2 cellular contexts compared by ENCODE assay signal in genomic region chr11:1746956-1747752, GRCh38.
TF ChIP-seq lines count a peak whose summit lies in the region.

No MANE protein-coding gene starts in this region.

TF ChIP-seq in SK-N-SH, 30 proteins besides CTCF, POLR2A, EP300 and RAD21 (continued from another document):
- TF ChIP-seq IRF3 (IDR thresholded peaks at IDR 0.05; ENCODE audit: low read depth, low read length) (no peak), TCF12 (IDR thresholded peaks at IDR 0.05) (no peak), NFIC (IDR thresholded peaks at IDR 0.05; ENCODE audit: borderline replicate concordance) (no peak), MEF2A (IDR thresholded peaks at IDR 0.05; ENCODE audit: borderline replicate concordance, low read depth) (no peak), POLR2AphosphoS5 (IDR thresholded peaks at IDR 0.05; ENCODE audit: low read depth, low read length) (no peak), CHD2 (IDR thresholded peaks at IDR 0.05; ENCODE audit: low read length, partially characterized antibody) (no peak), FOXM1 (IDR thresholded peaks at IDR 0.05; ENCODE audit: low read depth) (no peak), SIN3A (IDR thresholded peaks at IDR 0.05; ENCODE audit: borderline replicate concordance, low read depth, low read length) (no peak), ELF1 (IDR thresholded peaks at IDR 0.05) (no peak), SMC3 (IDR thresholded peaks at IDR 0.05; ENCODE audit: low read depth, low read length) (no peak)
- TF ChIP-seq, protein P1, sequence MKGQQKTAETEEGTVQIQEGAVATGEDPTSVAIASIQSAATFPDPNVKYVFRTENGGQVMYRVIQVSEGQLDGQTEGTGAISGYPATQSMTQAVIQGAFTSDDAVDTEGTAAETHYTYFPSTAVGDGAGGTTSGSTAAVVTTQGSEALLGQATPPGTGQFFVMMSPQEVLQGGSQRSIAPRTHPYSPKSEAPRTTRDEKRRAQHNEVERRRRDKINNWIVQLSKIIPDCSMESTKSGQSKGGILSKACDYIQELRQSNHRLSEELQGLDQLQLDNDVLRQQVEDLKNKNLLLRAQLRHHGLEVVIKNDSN (IDR thresholded peaks at IDR 0.05; ENCODE audit: borderline replicate concordance, low read depth), result no peak
- TF ChIP-seq, protein P2, sequence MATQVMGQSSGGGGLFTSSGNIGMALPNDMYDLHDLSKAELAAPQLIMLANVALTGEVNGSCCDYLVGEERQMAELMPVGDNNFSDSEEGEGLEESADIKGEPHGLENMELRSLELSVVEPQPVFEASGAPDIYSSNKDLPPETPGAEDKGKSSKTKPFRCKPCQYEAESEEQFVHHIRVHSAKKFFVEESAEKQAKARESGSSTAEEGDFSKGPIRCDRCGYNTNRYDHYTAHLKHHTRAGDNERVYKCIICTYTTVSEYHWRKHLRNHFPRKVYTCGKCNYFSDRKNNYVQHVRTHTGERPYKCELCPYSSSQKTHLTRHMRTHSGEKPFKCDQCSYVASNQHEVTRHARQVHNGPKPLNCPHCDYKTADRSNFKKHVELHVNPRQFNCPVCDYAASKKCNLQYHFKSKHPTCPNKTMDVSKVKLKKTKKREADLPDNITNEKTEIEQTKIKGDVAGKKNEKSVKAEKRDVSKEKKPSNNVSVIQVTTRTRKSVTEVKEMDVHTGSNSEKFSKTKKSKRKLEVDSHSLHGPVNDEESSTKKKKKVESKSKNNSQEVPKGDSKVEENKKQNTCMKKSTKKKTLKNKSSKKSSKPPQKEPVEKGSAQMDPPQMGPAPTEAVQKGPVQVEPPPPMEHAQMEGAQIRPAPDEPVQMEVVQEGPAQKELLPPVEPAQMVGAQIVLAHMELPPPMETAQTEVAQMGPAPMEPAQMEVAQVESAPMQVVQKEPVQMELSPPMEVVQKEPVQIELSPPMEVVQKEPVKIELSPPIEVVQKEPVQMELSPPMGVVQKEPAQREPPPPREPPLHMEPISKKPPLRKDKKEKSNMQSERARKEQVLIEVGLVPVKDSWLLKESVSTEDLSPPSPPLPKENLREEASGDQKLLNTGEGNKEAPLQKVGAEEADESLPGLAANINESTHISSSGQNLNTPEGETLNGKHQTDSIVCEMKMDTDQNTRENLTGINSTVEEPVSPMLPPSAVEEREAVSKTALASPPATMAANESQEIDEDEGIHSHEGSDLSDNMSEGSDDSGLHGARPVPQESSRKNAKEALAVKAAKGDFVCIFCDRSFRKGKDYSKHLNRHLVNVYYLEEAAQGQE (IDR thresholded peaks at IDR 0.05; ENCODE audit: low read depth, low read length), result no peak
- TF ChIP-seq, protein P3, sequence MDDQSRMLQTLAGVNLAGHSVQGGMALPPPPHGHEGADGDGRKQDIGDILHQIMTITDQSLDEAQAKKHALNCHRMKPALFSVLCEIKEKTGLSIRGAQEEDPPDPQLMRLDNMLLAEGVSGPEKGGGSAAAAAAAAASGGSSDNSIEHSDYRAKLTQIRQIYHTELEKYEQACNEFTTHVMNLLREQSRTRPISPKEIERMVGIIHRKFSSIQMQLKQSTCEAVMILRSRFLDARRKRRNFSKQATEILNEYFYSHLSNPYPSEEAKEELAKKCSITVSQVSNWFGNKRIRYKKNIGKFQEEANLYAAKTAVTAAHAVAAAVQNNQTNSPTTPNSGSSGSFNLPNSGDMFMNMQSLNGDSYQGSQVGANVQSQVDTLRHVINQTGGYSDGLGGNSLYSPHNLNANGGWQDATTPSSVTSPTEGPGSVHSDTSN (IDR thresholded peaks at IDR 0.05), result no peak
TF ChIP-seq in SK-N-SH: peak in this region for 0.

TF ChIP-seq in SK-N-SH treated with all-trans-retinoic acid at 6 μM for 48 hours, 23 proteins besides CTCF, POLR2A, EP300 and RAD21 (continued from another document):
- TF ChIP-seq, protein P4, sequence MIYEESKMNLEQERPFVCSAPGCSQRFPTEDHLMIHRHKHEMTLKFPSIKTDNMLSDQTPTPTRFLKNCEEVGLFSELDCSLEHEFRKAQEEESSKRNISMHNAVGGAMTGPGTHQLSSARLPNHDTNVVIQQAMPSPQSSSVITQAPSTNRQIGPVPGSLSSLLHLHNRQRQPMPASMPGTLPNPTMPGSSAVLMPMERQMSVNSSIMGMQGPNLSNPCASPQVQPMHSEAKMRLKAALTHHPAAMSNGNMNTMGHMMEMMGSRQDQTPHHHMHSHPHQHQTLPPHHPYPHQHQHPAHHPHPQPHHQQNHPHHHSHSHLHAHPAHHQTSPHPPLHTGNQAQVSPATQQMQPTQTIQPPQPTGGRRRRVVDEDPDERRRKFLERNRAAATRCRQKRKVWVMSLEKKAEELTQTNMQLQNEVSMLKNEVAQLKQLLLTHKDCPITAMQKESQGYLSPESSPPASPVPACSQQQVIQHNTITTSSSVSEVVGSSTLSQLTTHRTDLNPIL (CRISPR knock-in tag; IDR thresholded peaks at IDR 0.05; ENCODE audit: low read depth), result no peak
